ENCODE assay signal across 14 cellular contexts in the genomic region with DNA sequence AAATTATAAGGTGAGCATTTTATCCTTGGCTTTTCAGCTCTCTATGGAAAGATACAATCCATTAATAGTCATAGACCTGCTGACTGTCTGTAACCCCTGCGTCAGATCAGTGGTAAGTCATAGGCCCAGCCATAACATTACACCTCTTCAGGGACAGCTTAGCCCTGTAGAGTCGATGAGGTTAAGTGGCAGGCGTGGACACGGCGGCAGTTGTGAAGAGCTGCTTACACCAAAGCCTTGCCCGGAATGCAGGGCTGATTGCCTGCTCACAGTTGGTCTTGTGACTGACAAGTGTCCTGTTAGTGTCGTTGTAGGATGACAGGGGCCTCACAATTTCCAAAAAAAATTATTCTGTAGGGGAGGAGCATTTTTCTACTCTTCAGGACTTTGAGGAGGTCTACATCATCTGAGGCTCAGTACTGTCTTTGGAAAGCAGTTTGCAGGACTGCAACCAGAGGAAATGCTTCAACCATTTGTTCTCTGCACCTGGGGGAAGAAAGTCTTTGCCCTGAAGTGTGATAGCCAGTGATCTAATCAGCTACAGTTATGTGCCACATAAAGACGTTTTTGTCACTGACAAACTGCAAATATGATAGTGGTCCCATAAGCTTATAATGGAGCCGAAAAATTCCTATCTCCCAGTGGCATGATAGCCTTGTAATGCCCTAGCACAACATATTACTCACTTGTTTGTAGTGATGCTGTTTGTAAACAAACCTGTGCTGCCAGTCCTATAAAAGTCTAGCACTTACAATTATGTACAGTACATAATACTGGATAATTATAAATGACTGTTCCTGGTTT. TPM values are rescaled to one million over a fixed set of nuclear protein-coding genes. Genes with fewer than 3 reads are reported as not detected.
DNase-seq lines count a peak whose midpoint lies in the region; ATAC-seq and TF ChIP-seq lines count a peak whose summit lies in the region.
"Had no signal": no experiment of that assay in that cellular context is flagged by ENCODE, and none has a peak within 500 bp of the region (broad histone marks: within the 10 kb centered on the region; RNA-seq: fewer than 3 reads in every experiment).

No MANE protein-coding gene starts in this region.

- no peaks in the 10 kb centered on the region for H3K27me3 Mint-ChIP-seq in activated naive CD8-positive, alpha-beta T cell treated with anti-CD3 and anti-CD28 coated beads, Interleukin-2, amount 10 ng/mL, durations not matched to agents 7 days and 5 days
- H3K27me3 Mint-ChIP-seq in activated naive CD8-positive, alpha-beta T cell treated with anti-CD3 and anti-CD28 coated beads, Interleukin-2, amount 50 U/mL, for 24 hours, result no peaks in the 10 kb centered on the region
- no peaks in the 10 kb centered on the region for H3K27me3 Mint-ChIP-seq in activated T-helper 17 cell treated with anti-CD3 and anti-CD28 coated beads, Interleukin-2, amount 50 U/mL, for 72 hours
- H3K27me3 Mint-ChIP-seq: stimulated activated naive CD8-positive, alpha-beta T cell treated with anti-CD3 and anti-CD28 coated beads, Interleukin-15, Interleukin-2, amounts not matched to agents 100 ng/mL and 50 ng/mL, for 24 hours had no signal

- peaks cover 17% of the 10 kb centered on the region for H3K36me3 Mint-ChIP-seq in activated naive CD8-positive, alpha-beta T cell treated with anti-CD3 and anti-CD28 coated beads, Interleukin-2, amount 10 ng/mL, durations not matched to agents 7 days and 5 days
- H3K36me3 Mint-ChIP-seq in activated naive CD8-positive, alpha-beta T cell treated with anti-CD3 and anti-CD28 coated beads, Interleukin-2, amount 50 U/mL, for 24 hours (ENCODE audit: low read depth), result peaks cover 18% of the 10 kb centered on the region
- H3K36me3 Mint-ChIP-seq in activated T-helper 17 cell treated with anti-CD3 and anti-CD28 coated beads, Interleukin-2, amount 50 U/mL, for 72 hours (ENCODE audit: low read depth), result peaks cover 37% of the 10 kb centered on the region

- ATAC-seq in activated naive CD8-positive, alpha-beta T cell treated with anti-CD3 and anti-CD28 coated beads, Interleukin-2, amount 10 ng/mL, durations not matched to agents 7 days and 5 days (ENCODE audit: low read depth), result no peak
- no peak for ATAC-seq in activated naive CD8-positive, alpha-beta T cell treated with anti-CD3 and anti-CD28 coated beads, Interleukin-2, amount 50 U/mL, for 24 hours
- ATAC-seq in activated T-helper 17 cell treated with anti-CD3 and anti-CD28 coated beads, Interleukin-2, amount 50 U/mL, for 72 hours (replicated peaks), result no peak
- ATAC-seq in left lung, result peak; percentile 94
- peak; percentile 92 for ATAC-seq in upper lobe of right lung
- ATAC-seq in left colon, result no peak

- H3K36me3 ChIP-seq in left lung, result peaks cover 0 to 33% of the 10 kb centered on the region in 2 donors
- H3K36me3 ChIP-seq in upper lobe of right lung, result peaks cover 26% of the 10 kb centered on the region

- TF ChIP-seq CTCF in left lung (IDR thresholded peaks at IDR 0.05) (no peak), upper lobe of right lung (IDR thresholded peaks at IDR 0.05) (no peak)

- H3K9me3 ChIP-seq in left lung (no peaks in the 10 kb centered on the region), upper lobe of right lung (no peaks in the 10 kb centered on the region)

- no peak overlapping the region for H3K4me3 Mint-ChIP-seq in activated naive CD8-positive, alpha-beta T cell treated with anti-CD3 and anti-CD28 coated beads, Interleukin-2, amount 10 ng/mL, durations not matched to agents 7 days and 5 days
- no peak overlapping the region for H3K4me3 Mint-ChIP-seq in activated naive CD8-positive, alpha-beta T cell treated with anti-CD3 and anti-CD28 coated beads, Interleukin-2, amount 50 U/mL, for 24 hours
- no peak overlapping the region for H3K4me3 Mint-ChIP-seq in activated T-helper 17 cell treated with anti-CD3 and anti-CD28 coated beads, Interleukin-2, amount 50 U/mL, for 72 hours
- H3K4me3 Mint-ChIP-seq: stimulated activated naive CD8-positive, alpha-beta T cell treated with anti-CD3 and anti-CD28 coated beads, Interleukin-15, Interleukin-2, amounts not matched to agents 100 ng/mL and 50 ng/mL, for 24 hours had no signal

- POLR2A ChIA-PET in activated naive CD8-positive, alpha-beta T cell treated with anti-CD3 and anti-CD28 coated beads, Interleukin-2, amount 10 ng/mL, durations not matched to agents 7 days and 5 days (lab: Charles Lee), result interaction anchor here (1.0 kb wide), 1 partner anchor 15 kb away, joined by 6 read pairs; a partner anchor contains a TSS

- H3K27ac ChIP-seq in left lung (peak overlapping the region; percentile 4 to 42), upper lobe of right lung (peak overlapping the region; percentile 3)

- H3K27me3 ChIP-seq in left lung (no peaks in the 10 kb centered on the region), upper lobe of right lung (no peaks in the 10 kb centered on the region)

- peaks cover 9% of the 10 kb centered on the region for H3K4me1 Mint-ChIP-seq in activated naive CD8-positive, alpha-beta T cell treated with anti-CD3 and anti-CD28 coated beads, Interleukin-2, amount 10 ng/mL, durations not matched to agents 7 days and 5 days
- peaks cover 4% of the 10 kb centered on the region for H3K4me1 Mint-ChIP-seq in activated naive CD8-positive, alpha-beta T cell treated with anti-CD3 and anti-CD28 coated beads, Interleukin-2, amount 50 U/mL, for 24 hours
- H3K4me1 Mint-ChIP-seq in activated T-helper 17 cell treated with anti-CD3 and anti-CD28 coated beads, Interleukin-2, amount 50 U/mL, for 72 hours, result peaks cover 12% of the 10 kb centered on the region

- H3K4me1 ChIP-seq in left lung, result peaks cover 0 to 2% of the 10 kb centered on the region in 2 donors
- no peaks in the 10 kb centered on the region for H3K4me1 ChIP-seq in upper lobe of right lung

- intact Hi-C loops in left lung (cut with DNase I) (no loop called here), upper lobe of right lung (cut with DNase I) (no loop called here), left colon (cut with DNase I, micrococcal nuclease) (no loop called here)

- H3K9me3 Mint-ChIP-seq in activated naive CD8-positive, alpha-beta T cell treated with anti-CD3 and anti-CD28 coated beads, Interleukin-2, amount 10 ng/mL, durations not matched to agents 7 days and 5 days, result no peaks in the 10 kb centered on the region
- H3K9me3 Mint-ChIP-seq in activated naive CD8-positive, alpha-beta T cell treated with anti-CD3 and anti-CD28 coated beads, Interleukin-2, amount 50 U/mL, for 24 hours, result no peaks in the 10 kb centered on the region
- no peaks in the 10 kb centered on the region for H3K9me3 Mint-ChIP-seq in activated T-helper 17 cell treated with anti-CD3 and anti-CD28 coated beads, Interleukin-2, amount 50 U/mL, for 72 hours
- H3K9me3 Mint-ChIP-seq: stimulated activated naive CD8-positive, alpha-beta T cell treated with anti-CD3 and anti-CD28 coated beads, Interleukin-15, Interleukin-2, amounts not matched to agents 100 ng/mL and 50 ng/mL, for 24 hours had no signal

- H3K27ac Mint-ChIP-seq in activated naive CD8-positive, alpha-beta T cell treated with anti-CD3 and anti-CD28 coated beads, Interleukin-2, amount 10 ng/mL, durations not matched to agents 7 days and 5 days, result peak overlapping the region; percentile 30
- no peak overlapping the region for H3K27ac Mint-ChIP-seq in activated naive CD8-positive, alpha-beta T cell treated with anti-CD3 and anti-CD28 coated beads, Interleukin-2, amount 50 U/mL, for 24 hours
- peak overlapping the region; percentile 46 for H3K27ac Mint-ChIP-seq in activated T-helper 17 cell treated with anti-CD3 and anti-CD28 coated beads, Interleukin-2, amount 50 U/mL, for 72 hours
- H3K27ac Mint-ChIP-seq: stimulated activated naive CD8-positive, alpha-beta T cell treated with anti-CD3 and anti-CD28 coated beads, Interleukin-15, Interleukin-2, amounts not matched to agents 100 ng/mL and 50 ng/mL, for 24 hours had no signal

- DNase-seq in activated naive CD8-positive, alpha-beta T cell treated with anti-CD3 and anti-CD28 coated beads, Interleukin-2, amount 10 ng/mL, durations not matched to agents 7 days and 5 days, result no peak
- DNase-seq in activated naive CD8-positive, alpha-beta T cell treated with anti-CD3 and anti-CD28 coated beads, Interleukin-2, amount 50 U/mL, for 24 hours, result no peak
- DNase-seq in left lung, result peak; percentile 76 to 82
- DNase-seq in upper lobe of right lung, result peak; percentile 71
- no peak for DNase-seq in left colon
- no peak for DNase-seq in pons (ENCODE audit: low spot score)
- no peak for DNase-seq in GM03348 (ENCODE audit: low spot score)
- DNase-seq: activated CD4-positive, alpha-beta T cell treated with anti-CD3 and anti-CD28 coated beads, Interleukin-2, amount 50 U/mL, for 4 hours; AML-193; H7; stimulated activated CD4-positive, alpha-beta T cell treated with anti-CD3 and anti-CD28 coated beads, Interleukin-4, amount 100 ng/mL, for 1 hour; SW 1271 had no signal

- no peak overlapping the region for H3K4me3 ChIP-seq in left lung
- no peak overlapping the region for H3K4me3 ChIP-seq in upper lobe of right lung

RNA-seq across cellular contexts. Expression of a gene that starts 14.9 kb away (rescaled TPM):
- 10 to 100 TPM; 92.5 to 94.2 TPM for total RNA-seq in activated naive CD8-positive, alpha-beta T cell treated with anti-CD3 and anti-CD28 coated beads, Interleukin-2, amount 10 ng/mL, durations not matched to agents 7 days and 5 days
- 100 to 1,000 TPM; 111 to 144 TPM for total RNA-seq in activated T-helper 17 cell treated with anti-CD3 and anti-CD28 coated beads, Interleukin-2, amount 50 U/mL, for 72 hours
- total RNA-seq in left lung (100 to 1,000 TPM; 115 to 163 TPM), upper lobe of right lung (118 TPM), left colon (100 to 1,000 TPM in 1 of 2 donors, 10 to 100 TPM in 1; 90.9 to 100 TPM)

RNA-seq across cellular contexts. Expression of a gene that starts 41.6 kb away (rescaled TPM):
- total RNA-seq in activated naive CD8-positive, alpha-beta T cell treated with anti-CD3 and anti-CD28 coated beads, Interleukin-2, amount 10 ng/mL, durations not matched to agents 7 days and 5 days, result 10 to 100 TPM; 82.2 to 84.2 TPM
- 100 to 1,000 TPM; 126 to 139 TPM for total RNA-seq in activated T-helper 17 cell treated with anti-CD3 and anti-CD28 coated beads, Interleukin-2, amount 50 U/mL, for 72 hours
- total RNA-seq in left lung (10 to 100 TPM; 63.2 to 84.8 TPM), upper lobe of right lung (83.8 TPM), left colon (10 to 100 TPM; 56.7 to 72.2 TPM)

RNA-seq across cellular contexts. Expression of a gene that starts 41.9 kb away (rescaled TPM):
- 10 to 100 TPM; 89.4 to 89.8 TPM for total RNA-seq in activated naive CD8-positive, alpha-beta T cell treated with anti-CD3 and anti-CD28 coated beads, Interleukin-2, amount 10 ng/mL, durations not matched to agents 7 days and 5 days
- total RNA-seq in activated T-helper 17 cell treated with anti-CD3 and anti-CD28 coated beads, Interleukin-2, amount 50 U/mL, for 72 hours, result 100 to 1,000 TPM in 1 of 2 donors, 10 to 100 TPM in 1; 71.4 to 107 TPM
- total RNA-seq in left lung (100 to 1,000 TPM; 138 to 155 TPM), upper lobe of right lung (132 TPM), left colon (100 to 1,000 TPM in 1 of 2 donors, 10 to 100 TPM in 1; 85.0 to 104 TPM)

Comparison
In these comparisons a context has a peak if more than half of its experiments do, and no peak if none do; other contexts are left out.
1. ATAC-seq: peak in left lung (single experiment) and upper lobe of right lung (single experiment); none in activated naive CD8-positive, alpha-beta T cell treated with anti-CD3 and anti-CD28 coated beads, Interleukin-2, amount 10 ng/mL, durations not matched to agents 7 days and 5 days (single experiment), activated naive CD8-positive, alpha-beta T cell treated with anti-CD3 and anti-CD28 coated beads, Interleukin-2, amount 50 U/mL, for 24 hours (single experiment), activated T-helper 17 cell treated with anti-CD3 and anti-CD28 coated beads, Interleukin-2, amount 50 U/mL, for 72 hours (single experiment) and left colon (single experiment).
2. DNase-seq: peak in left lung (2 of 2) and upper lobe of right lung (single experiment); none in activated naive CD8-positive, alpha-beta T cell treated with anti-CD3 and anti-CD28 coated beads, Interleukin-2, amount 10 ng/mL, durations not matched to agents 7 days and 5 days (single experiment), activated naive CD8-positive, alpha-beta T cell treated with anti-CD3 and anti-CD28 coated beads, Interleukin-2, amount 50 U/mL, for 24 hours (single experiment), left colon (0 of 2), pons (single experiment) and GM03348 (single experiment).